9 cellular contexts compared by ENCODE assay signal in the genomic region with DNA sequence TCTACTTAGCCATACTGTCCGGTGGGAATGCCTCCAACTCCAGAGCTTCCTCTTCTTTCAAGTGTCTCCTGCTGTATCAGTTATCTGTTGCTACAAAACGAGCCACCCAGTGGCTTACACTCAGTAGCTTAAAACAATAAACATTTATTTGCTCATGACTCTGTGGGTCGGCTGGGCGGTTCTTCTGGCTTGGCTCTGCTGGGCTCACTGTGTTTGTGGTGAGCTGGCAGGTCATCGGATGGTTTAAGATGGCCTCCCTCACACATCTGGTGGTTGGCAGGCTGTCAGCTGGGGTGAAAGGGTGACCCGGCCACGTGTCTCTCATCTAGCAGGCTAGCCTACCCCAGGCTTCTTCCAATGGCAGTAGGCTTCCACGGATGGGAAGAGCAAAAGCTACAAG.
DNase-seq lines count a peak whose midpoint lies in the region; TF ChIP-seq lines count a peak whose summit lies in the region.
"Had no signal": no experiment of that assay in that cellular context is flagged by ENCODE, and none has a peak within 500 bp of the region (broad histone marks: within the 10 kb centered on the region; RNA-seq: fewer than 3 reads in every experiment).

No MANE protein-coding gene starts in this region.

- no peak overlapping the region for H3K4me3 ChIP-seq in mammary epithelial cell (replicated peaks in 1 of 3; ENCODE audit: insufficient read depth in 1 of 3, low read depth in 2 of 3, low read length in 3 of 3)
- no peak overlapping the region for H3K4me3 ChIP-seq in WERI-Rb-1 (ENCODE audit: low read depth, low read length)
- H3K4me3 ChIP-seq: heart right ventricle had no signal

- H2AFZ ChIP-seq in mammary epithelial cell (ENCODE audit: low read depth, low read length) = no peak overlapping the region

- in situ Hi-C loops in mammary epithelial cell (cut with MboI; ENCODE audit: low sequenced_read_pairs in 2 of 2) = loop anchor here in 1 of 2 donors (10.0 kb wide), 2 partner anchors 232 to 272 kb away; no protein-coding TSS in a partner anchor

- DNase-seq in AG08395 (ENCODE audit: low spot score) (peak; percentile 83), HT-29 (ENCODE audit: low spot score) (peak; percentile 79), mammary epithelial cell (peak; percentile 58), myocyte (ENCODE audit: low read depth) (peak; percentile 93), erythroblast (lab: John Stamatoyannopoulos, UW) (no peak), NCI-H748 treated with DMSO at 0.1 percent for 48 hours (lab: John Stamatoyannopoulos, UW) (no peak), NCI-H1417 treated with DMSO at 0.1 percent for 48 hours (lab: John Stamatoyannopoulos, UW) (no peak), WERI-Rb-1 (no peak)

- no peaks in the 10 kb centered on the region for H4K20me1 ChIP-seq in mammary epithelial cell (ENCODE audit: insufficient read depth, low read length)

- H3K36me3 ChIP-seq in mammary epithelial cell (ENCODE audit: insufficient read depth, low read length) (no peaks in the 10 kb centered on the region), WERI-Rb-1 (no peaks in the 10 kb centered on the region)
- H3K36me3 ChIP-seq: heart right ventricle had no signal

- no peak overlapping the region for H3K27ac ChIP-seq in mammary epithelial cell (ENCODE audit: insufficient read depth, low read depth, low read length)
- no peak overlapping the region for H3K27ac ChIP-seq in WERI-Rb-1
- H3K27ac ChIP-seq: heart right ventricle had no signal

- TF ChIP-seq CTCF in mammary epithelial cell (conservative IDR thresholded peaks at IDR 0.05 in 1 of 2, IDR thresholded peaks at IDR 0.05 in 1 of 2; ENCODE audit: extremely low read depth in 1 of 2, insufficient read depth in 1 of 2, low read depth in 1 of 2, low read length in 2 of 2) (no peak), WERI-Rb-1 (IDR thresholded peaks at IDR 0.05; ENCODE audit: low read depth, low read length) (no peak)

- no peak for TF ChIP-seq POLR2A in erythroblast (IDR thresholded peaks at IDR 0.05; ENCODE audit: low read length)

- intact Hi-C loops in mammary epithelial cell (cut with micrococcal nuclease) = no loop called here

- H3K4me1 ChIP-seq in mammary epithelial cell (ENCODE audit: insufficient read depth, low read length) = peaks cover 20% of the 10 kb centered on the region

- no peaks in the 10 kb centered on the region for H3K79me2 ChIP-seq in mammary epithelial cell (ENCODE audit: insufficient read depth, low read length)

- CTCF ChIA-PET in mammary epithelial cell (lab: Charles Lee; ENCODE audit: low non-redundant PET) = no interaction called here

- H3K27me3 ChIP-seq in mammary epithelial cell (ENCODE audit: insufficient read depth, low read length) (no peaks in the 10 kb centered on the region), WERI-Rb-1 (ENCODE audit: insufficient read depth, low read depth, severe bottlenecking) (no peaks in the 10 kb centered on the region)
- H3K27me3 ChIP-seq: heart right ventricle had no signal

- no TSS peak for BruUV-seq in mammary epithelial cell (replicated peaks; lab: Mats Ljungman, UMichigan)

- H3K9me3 ChIP-seq in mammary epithelial cell (replicated peaks; ENCODE audit: insufficient read depth, low read length) = peaks cover 5% of the 10 kb centered on the region
- H3K9me3 ChIP-seq in WERI-Rb-1 (ENCODE audit: severe bottlenecking) = peaks cover 5% of the 10 kb centered on the region

- dilution Hi-C loops in mammary epithelial cell (cut with HindIII; ENCODE audit: low sequenced_read_pairs) = no loop called here

- H3K4me2 ChIP-seq in mammary epithelial cell (ENCODE audit: insufficient read depth, low read depth, low read length) = no peak overlapping the region

- no peak overlapping the region for H3K9ac ChIP-seq in mammary epithelial cell (ENCODE audit: insufficient read depth, low read length)

- 49% methylated on average over 7 of the region's 8 CpGs for WGBS in mammary epithelial cell (ENCODE audit: low coverage, missing lambda C conversion rate)

Comparison
In these comparisons a context has a peak if more than half of its experiments do, and no peak if none do; other contexts are left out.
1. DNase-seq: peak in AG08395 (single experiment), HT-29 (single experiment), mammary epithelial cell (single experiment) and myocyte (single experiment); none in erythroblast (0 of 2), NCI-H748 treated with DMSO at 0.1 percent for 48 hours (single experiment), NCI-H1417 treated with DMSO at 0.1 percent for 48 hours (single experiment) and WERI-Rb-1 (single experiment).